Comparison of ENCODE assay signal across 38 cellular contexts in genomic region chr12:94555687-94556086, GRCh38.
"Had no signal": no experiment of that assay in that cellular context is flagged by ENCODE, and none has a peak within 500 bp of the region (broad histone marks: within the 10 kb centered on the region; RNA-seq: fewer than 3 reads in every experiment).

No MANE protein-coding gene starts in this region.

- H3K4me3 Mint-ChIP-seq: activated naive CD4-positive, alpha-beta T cell treated with anti-CD3 and anti-CD28 coated beads for 36 hours; activated naive CD4-positive, alpha-beta T cell treated with anti-CD3 and anti-CD28 coated beads, Interleukin-2, amount 10 ng/mL, durations not matched to agents 7 days and 5 days; activated naive CD4-positive, alpha-beta T cell treated with anti-CD3 and anti-CD28 coated beads, Interleukin-2, amount 50 U/mL, for 24 hours; activated naive CD8-positive, alpha-beta T cell; activated naive CD8-positive, alpha-beta T cell treated with anti-CD3 and anti-CD28 coated beads for 36 hours; activated naive CD8-positive, alpha-beta T cell treated with anti-CD3 and anti-CD28 coated beads, Interleukin-2, amount 10 ng/mL, durations not matched to agents 7 days and 5 days; activated naive CD8-positive, alpha-beta T cell treated with anti-CD3 and anti-CD28 coated beads, Interleukin-2, amount 50 U/mL, for 24 hours; activated T-cell treated with anti-CD3 and anti-CD28 coated beads, Interleukin-2, amount 50 U/mL, for 24 hours; activated T-cell treated with anti-CD3 and anti-CD28 coated beads, Interleukin-2, amount 50 U/mL, for 4 hours; activated T-cell treated with anti-CD3 and anti-CD28 coated beads, Interleukin-2, amount 50 U/mL, for 72 hours; activated T-helper 1 cell treated with anti-CD3 and anti-CD28 coated beads, Interleukin-12 subunit alpha, Interleukin-12 subunit beta, Interleukin-2, Interleukin-4 antibody, amounts not matched to agents 30 ng/mL and 10 ng/mL and 1 ng/mL, durations not matched to agents 14 hours and 24 hours and 36 hours; activated T-helper 17 cell treated with anti-CD3 and anti-CD28 coated beads, Interleukin-2, amount 50 U/mL, for 72 hours; brain; central memory CD8-positive, alpha-beta T cell had no signal

- H3K36me3 Mint-ChIP-seq: activated naive CD4-positive, alpha-beta T cell treated with anti-CD3 and anti-CD28 coated beads, Interleukin-2, amount 10 ng/mL, durations not matched to agents 7 days and 5 days; activated naive CD4-positive, alpha-beta T cell treated with anti-CD3 and anti-CD28 coated beads, Interleukin-2, amount 50 U/mL, for 24 hours; activated naive CD4-positive, alpha-beta T cell treated with anti-CD3 and anti-CD28 coated beads, Interleukin-2, amount 50 U/mL, for 72 hours; activated naive CD8-positive, alpha-beta T cell; activated naive CD8-positive, alpha-beta T cell treated with anti-CD3 and anti-CD28 coated beads for 36 hours; activated naive CD8-positive, alpha-beta T cell treated with anti-CD3 and anti-CD28 coated beads, Interleukin-2, amount 10 ng/mL, durations not matched to agents 7 days and 5 days; brain had no signal

- H3K9me3 ChIP-seq: adrenal gland, ascending aorta, body of pancreas, breast epithelium had no signal

- H3K9me3 Mint-ChIP-seq: activated naive CD4-positive, alpha-beta T cell treated with anti-CD3 and anti-CD28 coated beads for 36 hours; activated naive CD4-positive, alpha-beta T cell treated with anti-CD3 and anti-CD28 coated beads, Interleukin-2, amount 10 ng/mL, durations not matched to agents 7 days and 5 days; activated naive CD4-positive, alpha-beta T cell treated with anti-CD3 and anti-CD28 coated beads, Interleukin-2, amount 50 U/mL, for 24 hours; activated naive CD8-positive, alpha-beta T cell treated with anti-CD3 and anti-CD28 coated beads for 36 hours; activated naive CD8-positive, alpha-beta T cell treated with anti-CD3 and anti-CD28 coated beads, Interleukin-2, amount 10 ng/mL, durations not matched to agents 7 days and 5 days; activated naive CD8-positive, alpha-beta T cell treated with anti-CD3 and anti-CD28 coated beads, Interleukin-2, amount 50 U/mL, for 24 hours; activated T-cell treated with anti-CD3 and anti-CD28 coated beads, Interleukin-2, amount 50 U/mL, for 4 hours; activated T-cell treated with anti-CD3 and anti-CD28 coated beads, Interleukin-2, amount 50 U/mL, for 72 hours; activated T-helper 1 cell treated with anti-CD3 and anti-CD28 coated beads, Interleukin-12 subunit alpha, Interleukin-12 subunit beta, Interleukin-2, Interleukin-4 antibody, amounts not matched to agents 30 ng/mL and 10 ng/mL and 1 ng/mL, durations not matched to agents 14 hours and 24 hours and 36 hours; activated T-helper 2 cell treated with anti-CD3 and anti-CD28 coated beads, Interferon-gamma antibody, Interleukin-2, Interleukin-4, amounts not matched to agents 10 μg/mL and 5 μg/mL and 100 μg/mL, durations not matched to agents 14 hours and 24 hours and 36 hours; central memory CD8-positive, alpha-beta T cell had no signal

- H3K36me3 ChIP-seq: adrenal gland, ascending aorta, brain microvascular endothelial cell, breast epithelium, cardiac muscle cell had no signal

- H3K27me3 ChIP-seq: adrenal gland, ascending aorta, body of pancreas, brain microvascular endothelial cell, breast epithelium had no signal

- ATAC-seq: activated naive CD4-positive, alpha-beta T cell treated with anti-CD3 and anti-CD28 coated beads, Interleukin-2, amount 50 U/mL, for 72 hours; activated naive CD8-positive, alpha-beta T cell treated with anti-CD3 and anti-CD28 coated beads, Interleukin-2, amount 50 U/mL, for 24 hours; activated T-cell treated with anti-CD3 and anti-CD28 coated beads, Interleukin-2, amount 50 U/mL, for 4 hours; activated T-cell treated with anti-CD3 and anti-CD28 coated beads, Interleukin-2, amount 50 U/mL, for 72 hours; activated T-helper 17 cell treated with anti-CD3 and anti-CD28 coated beads, Interleukin-2, amount 50 U/mL, for 72 hours; body of pancreas had no signal

- H3K4me3 ChIP-seq: adrenal gland, ascending aorta, body of pancreas, breast epithelium, cardiac muscle cell had no signal

- DNase-seq: activated effector memory CD4-positive, alpha-beta T cell treated with anti-CD3 and anti-CD28 coated beads, Interleukin-2, amount 50 U/mL, for 16 hours; activated effector memory CD4-positive, alpha-beta T cell treated with Interleukin-2 at 50 U/mL for 16 hours; activated gamma-delta T cell; activated gamma-delta T cell treated with Interleukin-2 at 50 U/mL for 16 hours; activated naive CD4-positive, alpha-beta T cell; activated naive CD4-positive, alpha-beta T cell treated with anti-CD3 and anti-CD28 coated beads for 36 hours; activated naive CD4-positive, alpha-beta T cell treated with anti-CD3 and anti-CD28 coated beads, Interleukin-2, amount 10 ng/mL, durations not matched to agents 7 days and 5 days; activated naive CD4-positive, alpha-beta T cell treated with anti-CD3 and anti-CD28 coated beads, Interleukin-2, amount 50 U/mL, for 16 hours; activated naive CD4-positive, alpha-beta T cell treated with Interleukin-2 at 50 U/mL for 16 hours; activated naive CD8-positive, alpha-beta T cell treated with anti-CD3 and anti-CD28 coated beads for 36 hours; activated naive CD8-positive, alpha-beta T cell treated with anti-CD3 and anti-CD28 coated beads, Interleukin-2, amount 10 ng/mL, durations not matched to agents 7 days and 5 days; activated naive CD8-positive, alpha-beta T cell treated with anti-CD3 and anti-CD28 coated beads, Interleukin-2, amount 50 U/mL, for 24 hours; activated T-cell treated with anti-CD3 and anti-CD28 coated beads for 4 hours; activated T-cell treated with anti-CD3 and anti-CD28 coated beads, Interleukin-2, amount 50 U/mL, for 1 hour; activated T-cell treated with anti-CD3 and anti-CD28 coated beads, Interleukin-2, amount 50 U/mL, for 24 hours; activated T-cell treated with anti-CD3 and anti-CD28 coated beads, Interleukin-2, amount 50 U/mL, for 4 hours; activated T-cell treated with anti-CD3 and anti-CD28 coated beads, Interleukin-2, amount 50 U/mL, for 48 hours; activated T-cell treated with anti-CD3 and anti-CD28 coated beads, Interleukin-2, amount 50 U/mL, for 72 hours; amniotic stem cell; amygdala; anterior cingulate cortex; aorta; body of pancreas; brain microvascular endothelial cell; caudate nucleus; central memory CD4-positive, alpha-beta T cell had no signal

- H3K27ac ChIP-seq: adrenal gland, ascending aorta, body of pancreas, brain microvascular endothelial cell, breast epithelium, cardiac muscle cell had no signal

- H3K27ac Mint-ChIP-seq: activated naive CD4-positive, alpha-beta T cell treated with anti-CD3 and anti-CD28 coated beads for 36 hours; activated naive CD4-positive, alpha-beta T cell treated with anti-CD3 and anti-CD28 coated beads, Interleukin-2, amount 10 ng/mL, durations not matched to agents 7 days and 5 days; activated naive CD4-positive, alpha-beta T cell treated with anti-CD3 and anti-CD28 coated beads, Interleukin-2, amount 50 U/mL, for 24 hours; activated naive CD4-positive, alpha-beta T cell treated with anti-CD3 and anti-CD28 coated beads, Interleukin-2, amount 50 U/mL, for 72 hours; activated naive CD8-positive, alpha-beta T cell; activated naive CD8-positive, alpha-beta T cell treated with anti-CD3 and anti-CD28 coated beads for 36 hours; activated naive CD8-positive, alpha-beta T cell treated with anti-CD3 and anti-CD28 coated beads, Interleukin-2, amount 10 ng/mL, durations not matched to agents 7 days and 5 days; activated naive CD8-positive, alpha-beta T cell treated with anti-CD3 and anti-CD28 coated beads, Interleukin-2, amount 50 U/mL, for 24 hours; activated T-cell treated with anti-CD3 and anti-CD28 coated beads, Interleukin-2, amount 50 U/mL, for 24 hours; activated T-cell treated with anti-CD3 and anti-CD28 coated beads, Interleukin-2, amount 50 U/mL, for 72 hours; activated T-helper 1 cell treated with anti-CD3 and anti-CD28 coated beads, Interleukin-12 subunit alpha, Interleukin-12 subunit beta, Interleukin-2, Interleukin-4 antibody, amounts not matched to agents 30 ng/mL and 10 ng/mL and 1 ng/mL, durations not matched to agents 14 hours and 24 hours and 36 hours; activated T-helper 17 cell treated with anti-CD3 and anti-CD28 coated beads, Interleukin-2, amount 50 U/mL, for 72 hours; activated T-helper 2 cell treated with anti-CD3 and anti-CD28 coated beads, Interferon-gamma antibody, Interleukin-2, Interleukin-4, amounts not matched to agents 10 μg/mL and 5 μg/mL and 100 μg/mL, durations not matched to agents 14 hours and 24 hours and 36 hours; brain had no signal

- H3K4me1 Mint-ChIP-seq: activated naive CD4-positive, alpha-beta T cell treated with anti-CD3 and anti-CD28 coated beads, Interleukin-2, amount 10 ng/mL, durations not matched to agents 7 days and 5 days; activated naive CD4-positive, alpha-beta T cell treated with anti-CD3 and anti-CD28 coated beads, Interleukin-2, amount 50 U/mL, for 24 hours; activated naive CD8-positive, alpha-beta T cell treated with anti-CD3 and anti-CD28 coated beads for 36 hours; central memory CD8-positive, alpha-beta T cell had no signal

- H3K4me1 ChIP-seq: adrenal gland, ascending aorta, breast epithelium had no signal
